18 cellular contexts compared by ENCODE assay signal in genomic region chr6:17886891-17887290, GRCh38.
A peak's percentile ranks its signal among the peaks of the same experiment; 100 is the strongest.
DNase-seq lines count a peak whose midpoint lies in the region; ATAC-seq and TF ChIP-seq lines count a peak whose summit lies in the region.
"Had no signal": no experiment of that assay in that cellular context is flagged by ENCODE, and none has a peak within 500 bp of the region (broad histone marks: within the 10 kb centered on the region; RNA-seq: fewer than 3 reads in every experiment).

No MANE protein-coding gene starts in this region.

- H3K36me3 Mint-ChIP-seq in MCF 10A (ENCODE audit: insufficient read depth, unreplicated experiment): peaks cover 6% of the 10 kb centered on the region
- no peaks in the 10 kb centered on the region for H3K36me3 Mint-ChIP-seq in activated naive CD8-positive, alpha-beta T cell treated with anti-CD3 and anti-CD28 coated beads, Interleukin-2, amount 50 U/mL, for 24 hours (ENCODE audit: low read depth)

- H3K27me3 ChIP-seq in breast epithelium (no peaks in the 10 kb centered on the region), upper lobe of right lung (no peaks in the 10 kb centered on the region)
- H3K27me3 ChIP-seq: uterus had no signal

- TF ChIP-seq CTCF in MCF 10A (IDR thresholded peaks at IDR 0.05; ENCODE audit: unreplicated experiment): no peak
- TF ChIP-seq CTCF in breast epithelium (IDR thresholded peaks at IDR 0.05): no peak
- TF ChIP-seq CTCF in fibroblast of the aortic adventitia (IDR thresholded peaks at IDR 0.05; ENCODE audit: insufficient read depth, low read length): no peak
- TF ChIP-seq CTCF in upper lobe of right lung (IDR thresholded peaks at IDR 0.05): no peak

- H3K27ac ChIP-seq in breast epithelium: no peak overlapping the region
- no peak overlapping the region for H3K27ac ChIP-seq in upper lobe of right lung
- H3K27ac ChIP-seq: uterus had no signal

- peaks cover 28% of the 10 kb centered on the region for H3K4me1 Mint-ChIP-seq in MCF 10A (ENCODE audit: insufficient read depth, unreplicated experiment)
- peaks cover 26% of the 10 kb centered on the region for H3K4me1 Mint-ChIP-seq in activated naive CD8-positive, alpha-beta T cell treated with anti-CD3 and anti-CD28 coated beads, Interleukin-2, amount 50 U/mL, for 24 hours

- no peak overlapping the region for H3K4me3 Mint-ChIP-seq in MCF 10A (ENCODE audit: unreplicated experiment)
- no peak overlapping the region for H3K4me3 Mint-ChIP-seq in activated naive CD8-positive, alpha-beta T cell treated with anti-CD3 and anti-CD28 coated beads, Interleukin-2, amount 50 U/mL, for 24 hours
- H3K4me3 Mint-ChIP-seq: activated naive CD4-positive, alpha-beta T cell treated with anti-CD3 and anti-CD28 coated beads for 36 hours; CD14-positive monocyte had no signal

- BruUV-seq in MCF 10A (replicated peaks; lab: Mats Ljungman, UMichigan): no TSS peak

- H3K4me1 ChIP-seq in breast epithelium (no peaks in the 10 kb centered on the region), upper lobe of right lung (peaks cover 35% of the 10 kb centered on the region)
- H3K4me1 ChIP-seq: uterus had no signal

- intact Hi-C loops in MCF 10A (cut with micrococcal nuclease): no loop called here
- intact Hi-C loops in breast epithelium (cut with DNase I; ENCODE audit: low total_unique reads): no loop called here
- intact Hi-C loops in upper lobe of right lung (cut with DNase I): no loop called here

- CTCF ChIA-PET in MCF 10A (lab: Yijun Ruan, JAX): no interaction called here

- H3K9me3 ChIP-seq in breast epithelium: no peaks in the 10 kb centered on the region
- H3K9me3 ChIP-seq in upper lobe of right lung: no peaks in the 10 kb centered on the region
- H3K9me3 ChIP-seq: uterus had no signal

- POLR2A ChIA-PET in MCF 10A (lab: Yijun Ruan, JAX): interaction anchor here (0.8 to 1.3 kb wide), 2 partner anchors 9 to 12 kb away, joined by 4 to 5 read pairs; no protein-coding TSS in a partner anchor

- ATAC-seq in upper lobe of right lung: peak; percentile 59
- ATAC-seq in HG03139 (IDR thresholded peaks at IDR 0.05; ENCODE audit: unreplicated experiment): no peak
- ATAC-seq in activated naive CD8-positive, alpha-beta T cell treated with anti-CD3 and anti-CD28 coated beads, Interleukin-2, amount 50 U/mL, for 24 hours: no peak
- ATAC-seq: HCT116 had no signal

- peaks cover 4% of the 10 kb centered on the region for H3K9me3 Mint-ChIP-seq in MCF 10A (ENCODE audit: unreplicated experiment)
- no peaks in the 10 kb centered on the region for H3K9me3 Mint-ChIP-seq in activated naive CD8-positive, alpha-beta T cell treated with anti-CD3 and anti-CD28 coated beads, Interleukin-2, amount 50 U/mL, for 24 hours
- H3K9me3 Mint-ChIP-seq: activated naive CD4-positive, alpha-beta T cell treated with anti-CD3 and anti-CD28 coated beads for 36 hours; CD14-positive monocyte had no signal

- no peak overlapping the region for H3K27ac Mint-ChIP-seq in MCF 10A (ENCODE audit: low read depth, unreplicated experiment)
- no peak overlapping the region for H3K27ac Mint-ChIP-seq in activated naive CD8-positive, alpha-beta T cell treated with anti-CD3 and anti-CD28 coated beads, Interleukin-2, amount 50 U/mL, for 24 hours
- H3K27ac Mint-ChIP-seq: activated naive CD4-positive, alpha-beta T cell treated with anti-CD3 and anti-CD28 coated beads for 36 hours had no signal

- H3K4me3 ChIP-seq in breast epithelium (no peak overlapping the region), fibroblast of the aortic adventitia (ENCODE audit: low read depth, low read length) (no peak overlapping the region), upper lobe of right lung (no peak overlapping the region)
- H3K4me3 ChIP-seq: uterus had no signal

- H3K27me3 Mint-ChIP-seq in MCF 10A (ENCODE audit: insufficient read depth, unreplicated experiment): no peaks in the 10 kb centered on the region
- peaks cover 24% of the 10 kb centered on the region for H3K27me3 Mint-ChIP-seq in activated naive CD8-positive, alpha-beta T cell treated with anti-CD3 and anti-CD28 coated beads, Interleukin-2, amount 50 U/mL, for 24 hours

- peak; percentile 35 for DNase-seq in MCF 10A (ENCODE audit: unreplicated experiment)
- no peak for DNase-seq in breast epithelium (ENCODE audit: low spot score in 2 of 2)
- DNase-seq in NCI-H82 (lab: John Stamatoyannopoulos, UW): peak; percentile 97
- DNase-seq in fibroblast of the aortic adventitia (ENCODE audit: low read depth): peak; percentile 73
- no peak for DNase-seq in upper lobe of right lung
- no peak for DNase-seq in NCI-H1417 treated with DMSO at 0.1 percent for 48 hours (lab: John Stamatoyannopoulos, UW)
- DNase-seq in activated naive CD8-positive, alpha-beta T cell treated with anti-CD3 and anti-CD28 coated beads, Interleukin-2, amount 50 U/mL, for 24 hours: no peak
- DNase-seq: activated CD4-positive, alpha-beta T cell treated with anti-CD3 and anti-CD28 coated beads, Interleukin-2, amount 50 U/mL, for 1 hour; activated naive CD4-positive, alpha-beta T cell treated with anti-CD3 and anti-CD28 coated beads for 36 hours; erythroblast; Kasumi-1; kidney; NCI-H1436 treated with DMSO at 0.1 percent for 48 hours; NCI-H510A; uterus had no signal

- no peak for TF ChIP-seq POLR2A in breast epithelium (IDR thresholded peaks at IDR 0.05)

- no peaks in the 10 kb centered on the region for H3K36me3 ChIP-seq in breast epithelium
- H3K36me3 ChIP-seq in upper lobe of right lung: no peaks in the 10 kb centered on the region
- H3K36me3 ChIP-seq: uterus had no signal

Comparison
In these comparisons a context has a peak if more than half of its experiments do, and no peak if none do; other contexts are left out.
1. DNase-seq: peak in MCF 10A (single experiment), NCI-H82 (single experiment) and fibroblast of the aortic adventitia (single experiment); none in breast epithelium (0 of 2), upper lobe of right lung (single experiment), NCI-H1417 treated with DMSO at 0.1 percent for 48 hours (single experiment) and activated naive CD8-positive, alpha-beta T cell treated with anti-CD3 and anti-CD28 coated beads, Interleukin-2, amount 50 U/mL, for 24 hours (single experiment).